14 cellular contexts compared by ENCODE assay signal in genomic region chr13:113857531-113858195, GRCh38. TPM values are rescaled to one million over a fixed set of nuclear protein-coding genes. Genes with fewer than 3 reads are reported as not detected.
A peak's percentile ranks its signal among the peaks of the same experiment; 100 is the strongest.
DNase-seq lines count a peak whose midpoint lies in the region; ATAC-seq and TF ChIP-seq lines count a peak whose summit lies in the region.
"Had no signal": no experiment of that assay in that cellular context is flagged by ENCODE, and none has a peak within 500 bp of the region (broad histone marks: within the 10 kb centered on the region; RNA-seq: fewer than 3 reads in every experiment).

No MANE protein-coding gene starts in this region.

- H3K27me3 Mint-ChIP-seq in natural killer cell (ENCODE audit: low read depth in 2 of 2): peaks cover 14 to 21% of the 10 kb centered on the region in 2 donors
- peaks cover 15 to 18% of the 10 kb centered on the region in 2 donors for H3K27me3 Mint-ChIP-seq in natural killer cell treated with Interleukin-12 subunit alpha and Interleukin-12 subunit beta and Interleukin-15 and Interleukin-18, amount 100 ng/mL, for 72 hours
- H3K27me3 Mint-ChIP-seq in nephron (ENCODE audit: low read depth): peaks cover 43% of the 10 kb centered on the region

- intact Hi-C loops in natural killer cell (cut with micrococcal nuclease): no loop called here

- no peaks in the 10 kb centered on the region for H3K36me3 Mint-ChIP-seq in natural killer cell
- no peaks in the 10 kb centered on the region for H3K36me3 Mint-ChIP-seq in natural killer cell treated with Interleukin-12 subunit alpha and Interleukin-12 subunit beta and Interleukin-15 and Interleukin-18, amount 100 ng/mL, for 72 hours
- no peaks in the 10 kb centered on the region for H3K36me3 Mint-ChIP-seq in nephron (ENCODE audit: low read depth)
- H3K36me3 Mint-ChIP-seq: immature natural killer cell had no signal

- H3K4me3 Mint-ChIP-seq in natural killer cell (no peak overlapping the region), nephron (no peak overlapping the region)
- H3K4me3 Mint-ChIP-seq in natural killer cell treated with Interleukin-12 subunit alpha and Interleukin-12 subunit beta and Interleukin-15 and Interleukin-18, amount 100 ng/mL, for 72 hours: no peak overlapping the region
- H3K4me3 Mint-ChIP-seq: activated CD4-positive, alpha-beta T cell treated with anti-CD3 and anti-CD28 coated beads for 36 hours; immature natural killer cell; stimulated activated memory B cell treated with anti-CD40 and anti-IgM and Interleukin-4, amounts not matched to agents 10 μg/mL and 1 μg/mL and 100 μg/mL, for 72 hours had no signal

- ATAC-seq in natural killer cell: no peak
- ATAC-seq in natural killer cell treated with Interleukin-12 subunit alpha and Interleukin-12 subunit beta and Interleukin-15 and Interleukin-18, amount 100 ng/mL, for 72 hours: no peak
- no peak for ATAC-seq in GM21526 (IDR thresholded peaks at IDR 0.05; ENCODE audit: low FRiP score, unreplicated experiment)
- ATAC-seq: activated CD4-positive, alpha-beta T cell treated with anti-CD3 and anti-CD28 coated beads for 36 hours; mucosa of descending colon; stimulated activated memory B cell treated with anti-CD40 and anti-IgM and Interleukin-4, amounts not matched to agents 10 μg/mL and 1 μg/mL and 100 μg/mL, for 72 hours had no signal

- no peak for TF ChIP-seq CTCF in natural killer cell (IDR thresholded peaks at IDR 0.05)
- no peak for TF ChIP-seq CTCF in nephron (IDR thresholded peaks at IDR 0.05; ENCODE audit: unreplicated experiment in 3 of 3)

- H3K27ac Mint-ChIP-seq in natural killer cell (no peak overlapping the region), nephron (peak overlapping the region in 2 of 3 experiments; percentile 27 to 40)
- H3K27ac Mint-ChIP-seq in natural killer cell treated with Interleukin-12 subunit alpha and Interleukin-12 subunit beta and Interleukin-15 and Interleukin-18, amount 100 ng/mL, for 72 hours: no peak overlapping the region
- H3K27ac Mint-ChIP-seq: activated CD4-positive, alpha-beta T cell treated with anti-CD3 and anti-CD28 coated beads for 36 hours; stimulated activated memory B cell treated with anti-CD40 and anti-IgM and Interleukin-4, amounts not matched to agents 10 μg/mL and 1 μg/mL and 100 μg/mL, for 72 hours had no signal

- H3K9me3 Mint-ChIP-seq in natural killer cell (no peaks in the 10 kb centered on the region), nephron (no peaks in the 10 kb centered on the region)
- H3K9me3 Mint-ChIP-seq in natural killer cell treated with Interleukin-12 subunit alpha and Interleukin-12 subunit beta and Interleukin-15 and Interleukin-18, amount 100 ng/mL, for 72 hours: peaks cover 13% of the 10 kb centered on the region

- peak; percentile 9 for DNase-seq in natural killer cell
- DNase-seq in natural killer cell treated with Interleukin-12 subunit alpha and Interleukin-12 subunit beta and Interleukin-15 and Interleukin-18, amount 100 ng/mL, for 72 hours (ENCODE audit: low spot score): no peak
- DNase-seq in ecto neural progenitor cell (ENCODE audit: low spot score): peak; percentile 45
- DNase-seq in activated CD4-positive, alpha-beta T cell treated with anti-CD3 and anti-CD28 coated beads for 48 hours: no peak
- no peak for DNase-seq in NCI-H2227 treated with DMSO at 0.1 percent for 48 hours (lab: John Stamatoyannopoulos, UW)
- DNase-seq in activated T-cell treated with anti-CD3 and anti-CD28 coated beads, Interleukin-2, amount 50 U/mL, for 1 hour: no peak
- DNase-seq: activated CD4-positive, alpha-beta T cell treated with anti-CD3 and anti-CD28 coated beads for 36 hours; activated T-cell treated with anti-CD3 and anti-CD28 coated beads for 4 hours; immature natural killer cell; mucosa of descending colon; NCI-H510A had no signal

- H3K4me1 Mint-ChIP-seq in natural killer cell: peaks cover 7 to 23% of the 10 kb centered on the region in 2 donors
- peaks cover 13 to 21% of the 10 kb centered on the region in 2 donors for H3K4me1 Mint-ChIP-seq in natural killer cell treated with Interleukin-12 subunit alpha and Interleukin-12 subunit beta and Interleukin-15 and Interleukin-18, amount 100 ng/mL, for 72 hours (ENCODE audit: low read depth in 2 of 2)
- peaks cover 52% of the 10 kb centered on the region for H3K4me1 Mint-ChIP-seq in nephron

RNA-seq across cellular contexts. Expression of gene GAS6, which starts 6.2 kb away (rescaled TPM):
- total RNA-seq in natural killer cell: 1 to 10 TPM in 1 of 3 donors, under 1 TPM in 2; 0.40 to 1.4 (median 0.41) TPM
- total RNA-seq in natural killer cell treated with Interleukin-12 subunit alpha and Interleukin-12 subunit beta and Interleukin-15 and Interleukin-18, amount 100 ng/mL, for 72 hours: under 1 TPM in 1 of 2 donors, not detected in 1; 0.45 TPM

Comparison
In these comparisons a context has a peak if more than half of its experiments do, and no peak if none do; other contexts are left out.
1. DNase-seq: peak in natural killer cell (single experiment) and ecto neural progenitor cell (single experiment); none in natural killer cell treated with Interleukin-12 subunit alpha and Interleukin-12 subunit beta and Interleukin-15 and Interleukin-18, amount 100 ng/mL, for 72 hours (single experiment), activated CD4-positive, alpha-beta T cell treated with anti-CD3 and anti-CD28 coated beads for 48 hours (single experiment), NCI-H2227 treated with DMSO at 0.1 percent for 48 hours (single experiment) and activated T-cell treated with anti-CD3 and anti-CD28 coated beads, Interleukin-2, amount 50 U/mL, for 1 hour (single experiment).
2. H3K27ac Mint-ChIP-seq: peak in nephron (2 of 3); none in natural killer cell (0 of 2) and natural killer cell treated with Interleukin-12 subunit alpha and Interleukin-12 subunit beta and Interleukin-15 and Interleukin-18, amount 100 ng/mL, for 72 hours (0 of 2).